Comparison of ENCODE assay signal across 1 cellular context in the genomic region with DNA sequence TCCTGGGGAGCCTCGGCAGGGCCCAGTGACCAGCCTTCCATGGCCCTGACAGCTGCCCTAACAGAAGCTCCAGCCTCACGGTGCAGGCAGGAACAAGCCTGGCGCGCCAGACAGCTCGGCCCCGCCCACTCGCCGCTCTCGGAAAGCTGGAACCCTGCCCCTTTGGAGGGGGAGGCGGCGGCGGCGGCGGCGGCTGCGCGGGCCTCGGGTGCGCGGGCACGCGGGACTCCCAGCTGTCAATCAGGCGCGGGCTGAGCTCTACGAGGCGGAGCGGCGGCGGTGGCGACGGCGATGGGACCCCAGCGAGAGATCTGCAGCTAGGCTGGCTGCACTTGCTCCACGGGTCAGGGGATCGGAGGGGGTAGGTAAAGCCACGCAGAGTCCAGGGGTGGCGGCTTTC.
A peak's percentile ranks its signal among the peaks of the same experiment; 100 is the strongest.
TF ChIP-seq lines count a peak whose summit lies in the region.

A gene with protein sequence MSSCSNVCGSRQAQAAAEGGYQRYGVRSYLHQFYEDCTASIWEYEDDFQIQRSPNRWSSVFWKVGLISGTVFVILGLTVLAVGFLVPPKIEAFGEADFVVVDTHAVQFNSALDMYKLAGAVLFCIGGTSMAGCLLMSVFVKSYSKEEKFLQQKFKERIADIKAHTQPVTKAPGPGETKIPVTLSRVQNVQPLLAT (plus strand): TSS at position 236 of the 400 bp plus-strand sequence. CDS start 8,113 bp downstream, outside the sequence.

TF ChIP-seq in HepG2, 621 proteins besides CTCF, POLR2A, EP300 and RAD21 (continued from another document):
- TF ChIP-seq SALL1 (CRISPR knock-in tag; IDR thresholded peaks at IDR 0.05) (0 out of 2 replicates have a peak, but pooled peaks have one; percentile 18), YEATS2 (CRISPR knock-in tag; IDR thresholded peaks at IDR 0.05; ENCODE audit: borderline replicate concordance) (no peak), ZNF143 (CRISPR knock-in tag; IDR thresholded peaks at IDR 0.05) (no peak), SKI (IDR thresholded peaks at IDR 0.05; ENCODE audit: partially characterized antibody) (peak; percentile 42), DPF2 (CRISPR knock-in tag; IDR thresholded peaks at IDR 0.05; ENCODE audit: borderline replicate concordance, low read depth) (no peak), SP4 (CRISPR knock-in tag; IDR thresholded peaks at IDR 0.05) (peak; percentile 39; the same call in 1 of the 2 replicates), ZNF282 (IDR thresholded peaks at IDR 0.05; ENCODE audit: partially characterized antibody) (no peak), ARHGAP35 (CRISPR knock-in tag; IDR thresholded peaks at IDR 0.05; ENCODE audit: borderline replicate concordance) (no peak), ZNF605 (CRISPR knock-in tag; IDR thresholded peaks at IDR 0.05) (no peak; the same call in 1 of the 2 replicates), SALL2 (CRISPR knock-in tag; IDR thresholded peaks at IDR 0.05) (no peak), MEIS2 (CRISPR knock-in tag; IDR thresholded peaks at IDR 0.05) (0 out of 2 replicates have a peak, but pooled peaks have one; percentile 44), ETV6 (CRISPR knock-in tag; conservative IDR thresholded peaks at IDR 0.05) (no peak), RFX5 (IDR thresholded peaks at IDR 0.05; ENCODE audit: low read depth, low read length) (no peak), POLR2AphosphoS5 (IDR thresholded peaks at IDR 0.05; ENCODE audit: low read depth, low read length) (no peak), HDAC2 (CRISPR knock-in tag; IDR thresholded peaks at IDR 0.05) (no peak)
- TF ChIP-seq, protein P1, sequence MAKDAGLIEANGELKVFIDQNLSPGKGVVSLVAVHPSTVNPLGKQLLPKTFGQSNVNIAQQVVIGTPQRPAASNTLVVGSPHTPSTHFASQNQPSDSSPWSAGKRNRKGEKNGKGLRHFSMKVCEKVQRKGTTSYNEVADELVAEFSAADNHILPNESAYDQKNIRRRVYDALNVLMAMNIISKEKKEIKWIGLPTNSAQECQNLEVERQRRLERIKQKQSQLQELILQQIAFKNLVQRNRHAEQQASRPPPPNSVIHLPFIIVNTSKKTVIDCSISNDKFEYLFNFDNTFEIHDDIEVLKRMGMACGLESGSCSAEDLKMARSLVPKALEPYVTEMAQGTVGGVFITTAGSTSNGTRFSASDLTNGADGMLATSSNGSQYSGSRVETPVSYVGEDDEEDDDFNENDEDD (CRISPR knock-in tag; IDR thresholded peaks at IDR 0.05; ENCODE audit: borderline replicate concordance): peak; percentile 54; the same call in 1 of the 2 replicates
- TF ChIP-seq, protein P2, sequence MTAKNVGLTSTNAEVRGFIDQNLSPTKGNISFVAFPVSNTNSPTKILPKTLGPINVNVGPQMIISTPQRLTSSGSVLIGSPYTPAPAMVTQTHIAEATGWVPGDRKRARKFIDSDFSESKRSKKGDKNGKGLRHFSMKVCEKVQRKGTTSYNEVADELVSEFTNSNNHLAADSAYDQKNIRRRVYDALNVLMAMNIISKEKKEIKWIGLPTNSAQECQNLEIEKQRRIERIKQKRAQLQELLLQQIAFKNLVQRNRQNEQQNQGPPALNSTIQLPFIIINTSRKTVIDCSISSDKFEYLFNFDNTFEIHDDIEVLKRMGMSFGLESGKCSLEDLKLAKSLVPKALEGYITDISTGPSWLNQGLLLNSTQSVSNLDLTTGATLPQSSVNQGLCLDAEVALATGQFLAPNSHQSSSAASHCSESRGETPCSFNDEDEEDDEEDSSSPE (CRISPR knock-in tag; IDR thresholded peaks at IDR 0.05): peak; percentile 50; the same call in 1 of the 2 replicates
- TF ChIP-seq, protein P3, sequence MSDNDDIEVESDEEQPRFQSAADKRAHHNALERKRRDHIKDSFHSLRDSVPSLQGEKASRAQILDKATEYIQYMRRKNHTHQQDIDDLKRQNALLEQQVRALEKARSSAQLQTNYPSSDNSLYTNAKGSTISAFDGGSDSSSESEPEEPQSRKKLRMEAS (IDR thresholded peaks at IDR 0.05): peak; percentile 39; the same call in 1 of the 2 replicates
- TF ChIP-seq, protein P4, sequence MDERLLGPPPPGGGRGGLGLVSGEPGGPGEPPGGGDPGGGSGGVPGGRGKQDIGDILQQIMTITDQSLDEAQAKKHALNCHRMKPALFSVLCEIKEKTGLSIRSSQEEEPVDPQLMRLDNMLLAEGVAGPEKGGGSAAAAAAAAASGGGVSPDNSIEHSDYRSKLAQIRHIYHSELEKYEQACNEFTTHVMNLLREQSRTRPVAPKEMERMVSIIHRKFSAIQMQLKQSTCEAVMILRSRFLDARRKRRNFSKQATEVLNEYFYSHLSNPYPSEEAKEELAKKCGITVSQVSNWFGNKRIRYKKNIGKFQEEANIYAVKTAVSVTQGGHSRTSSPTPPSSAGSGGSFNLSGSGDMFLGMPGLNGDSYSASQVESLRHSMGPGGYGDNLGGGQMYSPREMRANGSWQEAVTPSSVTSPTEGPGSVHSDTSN (CRISPR knock-in tag; IDR thresholded peaks at IDR 0.05): peak; percentile 56; the same call in 1 of the 2 replicates
- TF ChIP-seq, protein P5, sequence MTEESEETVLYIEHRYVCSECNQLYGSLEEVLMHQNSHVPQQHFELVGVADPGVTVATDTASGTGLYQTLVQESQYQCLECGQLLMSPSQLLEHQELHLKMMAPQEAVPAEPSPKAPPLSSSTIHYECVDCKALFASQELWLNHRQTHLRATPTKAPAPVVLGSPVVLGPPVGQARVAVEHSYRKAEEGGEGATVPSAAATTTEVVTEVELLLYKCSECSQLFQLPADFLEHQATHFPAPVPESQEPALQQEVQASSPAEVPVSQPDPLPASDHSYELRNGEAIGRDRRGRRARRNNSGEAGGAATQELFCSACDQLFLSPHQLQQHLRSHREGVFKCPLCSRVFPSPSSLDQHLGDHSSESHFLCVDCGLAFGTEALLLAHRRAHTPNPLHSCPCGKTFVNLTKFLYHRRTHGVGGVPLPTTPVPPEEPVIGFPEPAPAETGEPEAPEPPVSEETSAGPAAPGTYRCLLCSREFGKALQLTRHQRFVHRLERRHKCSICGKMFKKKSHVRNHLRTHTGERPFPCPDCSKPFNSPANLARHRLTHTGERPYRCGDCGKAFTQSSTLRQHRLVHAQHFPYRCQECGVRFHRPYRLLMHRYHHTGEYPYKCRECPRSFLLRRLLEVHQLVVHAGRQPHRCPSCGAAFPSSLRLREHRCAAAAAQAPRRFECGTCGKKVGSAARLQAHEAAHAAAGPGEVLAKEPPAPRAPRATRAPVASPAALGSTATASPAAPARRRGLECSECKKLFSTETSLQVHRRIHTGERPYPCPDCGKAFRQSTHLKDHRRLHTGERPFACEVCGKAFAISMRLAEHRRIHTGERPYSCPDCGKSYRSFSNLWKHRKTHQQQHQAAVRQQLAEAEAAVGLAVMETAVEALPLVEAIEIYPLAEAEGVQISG (CRISPR knock-in tag; IDR thresholded peaks at IDR 0.05): 0 out of 2 replicates have a peak, but pooled peaks have one; percentile 12
- TF ChIP-seq, protein P6, sequence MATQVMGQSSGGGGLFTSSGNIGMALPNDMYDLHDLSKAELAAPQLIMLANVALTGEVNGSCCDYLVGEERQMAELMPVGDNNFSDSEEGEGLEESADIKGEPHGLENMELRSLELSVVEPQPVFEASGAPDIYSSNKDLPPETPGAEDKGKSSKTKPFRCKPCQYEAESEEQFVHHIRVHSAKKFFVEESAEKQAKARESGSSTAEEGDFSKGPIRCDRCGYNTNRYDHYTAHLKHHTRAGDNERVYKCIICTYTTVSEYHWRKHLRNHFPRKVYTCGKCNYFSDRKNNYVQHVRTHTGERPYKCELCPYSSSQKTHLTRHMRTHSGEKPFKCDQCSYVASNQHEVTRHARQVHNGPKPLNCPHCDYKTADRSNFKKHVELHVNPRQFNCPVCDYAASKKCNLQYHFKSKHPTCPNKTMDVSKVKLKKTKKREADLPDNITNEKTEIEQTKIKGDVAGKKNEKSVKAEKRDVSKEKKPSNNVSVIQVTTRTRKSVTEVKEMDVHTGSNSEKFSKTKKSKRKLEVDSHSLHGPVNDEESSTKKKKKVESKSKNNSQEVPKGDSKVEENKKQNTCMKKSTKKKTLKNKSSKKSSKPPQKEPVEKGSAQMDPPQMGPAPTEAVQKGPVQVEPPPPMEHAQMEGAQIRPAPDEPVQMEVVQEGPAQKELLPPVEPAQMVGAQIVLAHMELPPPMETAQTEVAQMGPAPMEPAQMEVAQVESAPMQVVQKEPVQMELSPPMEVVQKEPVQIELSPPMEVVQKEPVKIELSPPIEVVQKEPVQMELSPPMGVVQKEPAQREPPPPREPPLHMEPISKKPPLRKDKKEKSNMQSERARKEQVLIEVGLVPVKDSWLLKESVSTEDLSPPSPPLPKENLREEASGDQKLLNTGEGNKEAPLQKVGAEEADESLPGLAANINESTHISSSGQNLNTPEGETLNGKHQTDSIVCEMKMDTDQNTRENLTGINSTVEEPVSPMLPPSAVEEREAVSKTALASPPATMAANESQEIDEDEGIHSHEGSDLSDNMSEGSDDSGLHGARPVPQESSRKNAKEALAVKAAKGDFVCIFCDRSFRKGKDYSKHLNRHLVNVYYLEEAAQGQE (IDR thresholded peaks at IDR 0.05; ENCODE audit: borderline replicate concordance in 1 of 2, low read depth in 1 of 2, low read length in 2 of 2): peak; percentile 12 to 41; a peak in 3 of 4 replicates
- TF ChIP-seq, protein P7, sequence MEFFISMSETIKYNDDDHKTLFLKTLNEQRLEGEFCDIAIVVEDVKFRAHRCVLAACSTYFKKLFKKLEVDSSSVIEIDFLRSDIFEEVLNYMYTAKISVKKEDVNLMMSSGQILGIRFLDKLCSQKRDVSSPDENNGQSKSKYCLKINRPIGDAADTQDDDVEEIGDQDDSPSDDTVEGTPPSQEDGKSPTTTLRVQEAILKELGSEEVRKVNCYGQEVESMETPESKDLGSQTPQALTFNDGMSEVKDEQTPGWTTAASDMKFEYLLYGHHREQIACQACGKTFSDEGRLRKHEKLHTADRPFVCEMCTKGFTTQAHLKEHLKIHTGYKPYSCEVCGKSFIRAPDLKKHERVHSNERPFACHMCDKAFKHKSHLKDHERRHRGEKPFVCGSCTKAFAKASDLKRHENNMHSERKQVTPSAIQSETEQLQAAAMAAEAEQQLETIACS (CRISPR knock-in tag; IDR thresholded peaks at IDR 0.05): peak; percentile 78
